Comparison of ENCODE assay signal across 8 cellular contexts in genomic region chrX:53223955-53224859, GRCh38. TPM values are rescaled to one million over a fixed set of nuclear protein-coding genes. Genes with fewer than 3 reads are reported as not detected.
A peak's percentile ranks its signal among the peaks of the same experiment; 100 is the strongest.
DNase-seq lines count a peak whose midpoint lies in the region; ATAC-seq lines count a peak whose summit lies in the region.

No MANE protein-coding gene starts in this region.

- peak overlapping the region; percentile 73 for H3K27ac ChIP-seq in epithelial cell of prostate
- H3K27ac ChIP-seq in naive thymus-derived CD4-positive, alpha-beta T cell (ENCODE audit: low read depth, low read length) = peak overlapping the region; percentile 93

- H3K27me3 Mint-ChIP-seq in activated CD4-positive, alpha-beta T cell treated with anti-CD3 and anti-CD28 coated beads, Interleukin-2, amount 10 ng/mL, durations not matched to agents 24 days and 14 days = no peaks in the 10 kb centered on the region
- peaks cover 0 to 4% (median 0%) of the 10 kb centered on the region in 5 donors for H3K27me3 Mint-ChIP-seq in naive thymus-derived CD4-positive, alpha-beta T cell

- ATAC-seq in HG03097 (IDR thresholded peaks at IDR 0.05; ENCODE audit: low FRiP score, unreplicated experiment) = peak; percentile 2
- ATAC-seq in naive thymus-derived CD4-positive, alpha-beta T cell = peak; percentile 17
- no peak for ATAC-seq in HG03432 (IDR thresholded peaks at IDR 0.05; ENCODE audit: unreplicated experiment)
- ATAC-seq in GM18861 (IDR thresholded peaks at IDR 0.05; ENCODE audit: unreplicated experiment) = no peak

- CTCF ChIA-PET in naive thymus-derived CD4-positive, alpha-beta T cell (lab: Charles Lee) = no interaction called here

- peak overlapping the region; percentile 97 for H3K4me3 Mint-ChIP-seq in activated CD4-positive, alpha-beta T cell treated with anti-CD3 and anti-CD28 coated beads, Interleukin-2, amount 10 ng/mL, durations not matched to agents 24 days and 14 days
- peak overlapping the region; percentile 93 to 100 (median 96) for H3K4me3 Mint-ChIP-seq in naive thymus-derived CD4-positive, alpha-beta T cell

- H3K36me3 Mint-ChIP-seq in activated CD4-positive, alpha-beta T cell treated with anti-CD3 and anti-CD28 coated beads, Interleukin-2, amount 10 ng/mL, durations not matched to agents 24 days and 14 days (ENCODE audit: low read depth) = peaks cover 27% of the 10 kb centered on the region
- peaks cover 0 to 21% (median 10%) of the 10 kb centered on the region in 5 donors for H3K36me3 Mint-ChIP-seq in naive thymus-derived CD4-positive, alpha-beta T cell

- peaks cover 2 to 23% (median 15%) of the 10 kb centered on the region in 3 experiments for H3K36me3 ChIP-seq in naive thymus-derived CD4-positive, alpha-beta T cell (ENCODE audit: control insufficient read depth in 2 of 3, insufficient read depth in 3 of 3, low read length in 3 of 3)

- peaks cover 25 to 27% of the 10 kb centered on the region in 2 donors for H3K4me1 ChIP-seq in naive thymus-derived CD4-positive, alpha-beta T cell (ENCODE audit: control insufficient read depth in 2 of 2, insufficient read depth in 2 of 2, low read length in 2 of 2)

- no peaks in the 10 kb centered on the region for H3K9me3 Mint-ChIP-seq in activated CD4-positive, alpha-beta T cell treated with anti-CD3 and anti-CD28 coated beads, Interleukin-2, amount 10 ng/mL, durations not matched to agents 24 days and 14 days
- H3K9me3 Mint-ChIP-seq in naive thymus-derived CD4-positive, alpha-beta T cell = peaks cover 0 to 8% (median 0%) of the 10 kb centered on the region in 11 donors

- H3K4me1 Mint-ChIP-seq in activated CD4-positive, alpha-beta T cell treated with anti-CD3 and anti-CD28 coated beads, Interleukin-2, amount 10 ng/mL, durations not matched to agents 24 days and 14 days = peaks cover 41% of the 10 kb centered on the region
- H3K4me1 Mint-ChIP-seq in naive thymus-derived CD4-positive, alpha-beta T cell = peaks cover 12 to 64% (median 40%) of the 10 kb centered on the region in 7 donors

- H3K9me3 ChIP-seq in naive thymus-derived CD4-positive, alpha-beta T cell (ENCODE audit: control insufficient read depth in 2 of 3, low read length in 3 of 3) = no peaks in the 10 kb centered on the region

- POLR2A ChIA-PET in naive thymus-derived CD4-positive, alpha-beta T cell (lab: Charles Lee) = interaction anchor here (0.6 to 1.5 kb wide), 6 partner anchors 16 to 1784 kb away, joined by 3 to 6 read pairs (median 4); partner anchors contain the start of gene TSPYL2

- intact Hi-C loops in activated CD4-positive, alpha-beta T cell treated with anti-CD3 and anti-CD28 coated beads, Interleukin-2, amount 10 ng/mL, durations not matched to agents 24 days and 14 days (cut with micrococcal nuclease) = loop anchor here (2.0 kb wide), 1 partner anchor 199 kb away; the partner anchor contains the start of genes RIBC1 and SMC1A
- intact Hi-C loops in naive thymus-derived CD4-positive, alpha-beta T cell (cut with micrococcal nuclease) = loop anchor here (2.0 to 10.0 kb wide), 4 partner anchors 129 to 821 kb away; partner anchors contain the start of genes HUWE1 (in 1 of the 2), KANTR (in 1 of the 2) and PHF8 (in 1 of the 2)

- H3K4me3 ChIP-seq in naive thymus-derived CD4-positive, alpha-beta T cell (ENCODE audit: low read length) = peak overlapping the region; percentile 94

- peak overlapping the region; percentile 99 for H3K27ac Mint-ChIP-seq in activated CD4-positive, alpha-beta T cell treated with anti-CD3 and anti-CD28 coated beads, Interleukin-2, amount 10 ng/mL, durations not matched to agents 24 days and 14 days
- peak overlapping the region; percentile 96 to 100 (median 98) for H3K27ac Mint-ChIP-seq in naive thymus-derived CD4-positive, alpha-beta T cell

- no peaks in the 10 kb centered on the region for H3K27me3 ChIP-seq in naive thymus-derived CD4-positive, alpha-beta T cell (ENCODE audit: control insufficient read depth in 2 of 2, insufficient read depth in 2 of 2, low read length in 2 of 2)

- DNase-seq in EL = peak; percentile 49
- peak; percentile 56 for DNase-seq in activated CD4-positive, alpha-beta T cell treated with anti-CD3 and anti-CD28 coated beads, Interleukin-2, amount 10 ng/mL, durations not matched to agents 24 days and 14 days
- peak; percentile 41 for DNase-seq in epithelial cell of prostate (ENCODE audit: low read depth, low spot score)
- peak in 8 of 9 donors; percentile 6 to 32 (median 26) for DNase-seq in naive thymus-derived CD4-positive, alpha-beta T cell
- no peak for DNase-seq in SIG-M5 treated with dmso at 0.1 percent for 504 hours (lab: John Stamatoyannopoulos, UW; ENCODE audit: unreplicated experiment)

RNA-seq across cellular contexts. Expression of gene KDM5C, which starts 0.8 kb away (rescaled TPM):
- total RNA-seq in activated CD4-positive, alpha-beta T cell treated with anti-CD3 and anti-CD28 coated beads, Interleukin-2, amount 10 ng/mL, durations not matched to agents 24 days and 14 days = 112 and 119 TPM in 2 replicates
- total RNA-seq in naive thymus-derived CD4-positive, alpha-beta T cell = 100 to 1,000 TPM; 104 to 216 (median 132) TPM
- polyA plus RNA-seq in naive thymus-derived CD4-positive, alpha-beta T cell = 10 to 100 TPM; 24.4 to 36.5 TPM

RNA-seq across cellular contexts. Expression of gene IQSEC2, which starts 57.2 kb away (rescaled TPM):
- total RNA-seq in activated CD4-positive, alpha-beta T cell treated with anti-CD3 and anti-CD28 coated beads, Interleukin-2, amount 10 ng/mL, durations not matched to agents 24 days and 14 days = 0.37 and 0.64 TPM in 2 replicates
- total RNA-seq in naive thymus-derived CD4-positive, alpha-beta T cell = 1 to 10 TPM in 2 of 5 experiments, under 1 TPM in 3; 0.46 to 9.1 (median 1.00) TPM
- polyA plus RNA-seq in naive thymus-derived CD4-positive, alpha-beta T cell = under 1 TPM; 0.20 to 0.24 TPM

Comparison
In these comparisons a context has a peak if more than half of its experiments do, and no peak if none do; other contexts are left out.
1. ATAC-seq: peak in HG03097 (single experiment) and naive thymus-derived CD4-positive, alpha-beta T cell (single experiment); none in HG03432 (single experiment) and GM18861 (single experiment).